35 cellular contexts compared by ENCODE assay signal in genomic region chr1:9263276-9263855, GRCh38.
"Had no signal": no experiment of that assay in that cellular context is flagged by ENCODE, and none has a peak within 500 bp of the region (broad histone marks: within the 10 kb centered on the region; RNA-seq: fewer than 3 reads in every experiment).

No MANE protein-coding gene starts in this region.

- H3K27me3 ChIP-seq: brain microvascular endothelial cell, Peyer's patch had no signal

- H3K4me1 ChIP-seq: Peyer's patch had no signal

- H3K9me3 Mint-ChIP-seq: activated B cell treated with CpG ODN at 0.5 μM for 24 hours; activated T-helper 17 cell treated with anti-CD3 and anti-CD28 coated beads, Interleukin-2, amount 50 U/mL, for 72 hours had no signal

- H3K9me3 ChIP-seq: Peyer's patch had no signal

- H3K4me3 Mint-ChIP-seq: activated B cell treated with CpG ODN at 0.5 μM for 24 hours; activated CD4-positive, alpha-beta memory T cell treated with anti-CD3 and anti-CD28 coated beads for 36 hours; activated naive CD8-positive, alpha-beta T cell treated with anti-CD3 and anti-CD28 coated beads for 36 hours; activated T-helper 17 cell treated with anti-CD3 and anti-CD28 coated beads, Interleukin-2, amount 50 U/mL, for 72 hours had no signal

- H3K4me3 ChIP-seq: K562, Peyer's patch had no signal

- ATAC-seq: activated T-helper 17 cell treated with anti-CD3 and anti-CD28 coated beads, Interleukin-2, amount 50 U/mL, for 72 hours; K562; PC-3; Right ventricle myocardium inferior; SK-N-SH treated with all-trans-retinoic acid at 6 μM for 48 hours had no signal

- H3K27me3 Mint-ChIP-seq: activated B cell treated with CpG ODN at 0.5 μM for 24 hours; activated CD4-positive, alpha-beta memory T cell treated with anti-CD3 and anti-CD28 coated beads for 36 hours; activated naive CD8-positive, alpha-beta T cell treated with anti-CD3 and anti-CD28 coated beads for 36 hours; activated T-helper 17 cell treated with anti-CD3 and anti-CD28 coated beads, Interleukin-2, amount 50 U/mL, for 72 hours had no signal

- DNase-seq: activated B cell treated with CpG ODN at 0.5 μM for 24 hours; activated CD4-positive, alpha-beta memory T cell treated with anti-CD3 and anti-CD28 coated beads for 36 hours; activated CD4-positive, alpha-beta T cell treated with anti-CD3 and anti-CD28 coated beads for 4 hours; activated CD4-positive, alpha-beta T cell treated with anti-CD3 and anti-CD28 coated beads, Interleukin-2, amount 50 U/mL, for 1 hour; activated CD4-positive, CD25-positive, alpha-beta regulatory T cell treated with anti-CD3 and anti-CD28 coated beads, Interleukin-2, amount 50 U/mL, for 72 hours; activated CD8-positive, alpha-beta memory T cell treated with anti-CD3 and anti-CD28 coated beads, Interleukin-2, amount 50 U/mL, for 4 hours; activated effector memory CD4-positive, alpha-beta T cell treated with anti-CD3 and anti-CD28 coated beads, Interleukin-2, amount 50 U/mL, for 16 hours; activated naive CD4-positive, alpha-beta T cell; activated naive CD4-positive, alpha-beta T cell treated with anti-CD3 and anti-CD28 coated beads, Interleukin-2, amount 50 U/mL, for 16 hours; activated naive CD8-positive, alpha-beta T cell treated with anti-CD3 and anti-CD28 coated beads for 36 hours; activated T-cell treated with anti-CD3 and anti-CD28 coated beads for 4 hours; activated T-cell treated with anti-CD3 and anti-CD28 coated beads, Interleukin-2, amount 50 U/mL, for 48 hours; amniotic stem cell; brain microvascular endothelial cell; NCI-H1105; NCI-H1417 treated with DMSO at 0.1 percent for 48 hours; NCI-H187 treated with DMSO at 0.1 percent for 48 hours; NCI-H2081; NCI-H2171 treated with DMSO at 0.1 percent for 48 hours; NCI-H2227 treated with DMSO at 0.1 percent for 48 hours; NCI-H446 treated with DMSO at 0.1 percent for 48 hours; NCI-H524; PC-3; Peyer's patch; RPMI8226; SIG-M5; SW 1271; T-helper 1 cell; T-helper 2 cell; T-helper 9 cell had no signal

- H3K27ac Mint-ChIP-seq: activated B cell treated with CpG ODN at 0.5 μM for 24 hours; activated CD4-positive, alpha-beta memory T cell treated with anti-CD3 and anti-CD28 coated beads for 36 hours; activated naive CD8-positive, alpha-beta T cell treated with anti-CD3 and anti-CD28 coated beads for 36 hours; activated T-helper 17 cell treated with anti-CD3 and anti-CD28 coated beads, Interleukin-2, amount 50 U/mL, for 72 hours had no signal

- H3K27ac ChIP-seq: brain microvascular endothelial cell, Peyer's patch, VCaP had no signal
